ENCODE assay signal across 9 cellular contexts in genomic region chr1:68442822-68443556, GRCh38. TPM values are rescaled to one million over a fixed set of nuclear protein-coding genes. Genes with fewer than 3 reads are reported as not detected.
DNase-seq lines count a peak whose midpoint lies in the region; ATAC-seq, FAIRE-seq and TF ChIP-seq lines count a peak whose summit lies in the region.
"Had no signal": no experiment of that assay in that cellular context is flagged by ENCODE, and none has a peak within 500 bp of the region (broad histone marks: within the 10 kb centered on the region; RNA-seq: fewer than 3 reads in every experiment).

No MANE protein-coding gene starts in this region.

- no peaks in the 10 kb centered on the region for H3K27me3 Mint-ChIP-seq in immature natural killer cell (ENCODE audit: low read depth in 3 of 3)

- H3K9ac ChIP-seq in DND-41 (ENCODE audit: low read depth, low read length): no peak overlapping the region

- H3K36me3 Mint-ChIP-seq in immature natural killer cell: no peaks in the 10 kb centered on the region
- H3K36me3 Mint-ChIP-seq: activated naive CD4-positive, alpha-beta T cell treated with anti-CD3 and anti-CD28 coated beads, Interleukin-2, amount 50 U/mL, for 72 hours had no signal

- no peaks in the 10 kb centered on the region for H3K9me3 ChIP-seq in DND-41 (ENCODE audit: insufficient read depth, low read length, severe bottlenecking)
- no peaks in the 10 kb centered on the region for H3K9me3 ChIP-seq in lower lobe of right lung

- DNase-seq in DND-41 (peak; percentile 13), NCI-H748 (lab: John Stamatoyannopoulos, UW; ENCODE audit: unreplicated experiment) (peak; percentile 57), bronchial epithelial cell (ENCODE audit: low read depth) (peak; percentile 84), lower lobe of right lung (no peak), immature natural killer cell (no peak), activated T-cell treated with anti-CD3 and anti-CD28 coated beads for 4 hours (no peak)

- intact Hi-C loops in lower lobe of right lung (cut with DNase I): no loop called here

- H2AFZ ChIP-seq in DND-41 (ENCODE audit: low read depth, low read length): no peak overlapping the region

- no peak overlapping the region for H3K27ac ChIP-seq in DND-41 (ENCODE audit: low read length)
- H3K27ac ChIP-seq in lower lobe of right lung: no peak overlapping the region

- H3K4me1 ChIP-seq in DND-41 (ENCODE audit: insufficient read depth, low read length) (no peaks in the 10 kb centered on the region), lower lobe of right lung (no peaks in the 10 kb centered on the region)

- no peaks in the 10 kb centered on the region for H3K36me3 ChIP-seq in DND-41 (ENCODE audit: insufficient read depth, low read length)
- H3K36me3 ChIP-seq in bronchial epithelial cell (ENCODE audit: control insufficient read depth, insufficient read depth, low read length): no peaks in the 10 kb centered on the region
- no peaks in the 10 kb centered on the region for H3K36me3 ChIP-seq in lower lobe of right lung

- no peaks in the 10 kb centered on the region for H3K79me2 ChIP-seq in DND-41 (ENCODE audit: insufficient read depth, low read length)

- H3K4me3 Mint-ChIP-seq in immature natural killer cell: no peak overlapping the region

- H3K4me1 Mint-ChIP-seq in immature natural killer cell: no peaks in the 10 kb centered on the region

- ATAC-seq in DND-41 (ENCODE audit: insufficient read depth, low read depth): peak; percentile 66
- ATAC-seq in GM19025 (IDR thresholded peaks at IDR 0.05; ENCODE audit: low read depth, unreplicated experiment): peak; percentile 79
- ATAC-seq in HG03064 (IDR thresholded peaks at IDR 0.05; ENCODE audit: low read depth, unreplicated experiment): peak; percentile 76
- peak; percentile 38 to 59 for ATAC-seq in lower lobe of right lung

- no peak overlapping the region for H3K27ac Mint-ChIP-seq in immature natural killer cell
- H3K27ac Mint-ChIP-seq: activated naive CD4-positive, alpha-beta T cell treated with anti-CD3 and anti-CD28 coated beads, Interleukin-2, amount 50 U/mL, for 72 hours had no signal

- H3K9me3 Mint-ChIP-seq in immature natural killer cell: peaks cover 0 to 7% (median 0%) of the 10 kb centered on the region in 6 donors
- H3K9me3 Mint-ChIP-seq: activated naive CD4-positive, alpha-beta T cell treated with anti-CD3 and anti-CD28 coated beads, Interleukin-2, amount 50 U/mL, for 72 hours had no signal

- FAIRE-seq in bronchial epithelial cell (lab: Jason Lieb, UNC): peak; percentile 79

- no peaks in the 10 kb centered on the region for H3K27me3 ChIP-seq in DND-41 (ENCODE audit: insufficient read depth, low read length, poor library complexity)
- no peaks in the 10 kb centered on the region for H3K27me3 ChIP-seq in bronchial epithelial cell (ENCODE audit: control insufficient read depth, insufficient read depth, low read length)
- no peaks in the 10 kb centered on the region for H3K27me3 ChIP-seq in lower lobe of right lung (ENCODE audit: low read depth)

- no peak overlapping the region for H3K4me2 ChIP-seq in DND-41 (ENCODE audit: insufficient read depth, low read length)

- TF ChIP-seq CTCF in DND-41 (IDR thresholded peaks at IDR 0.05; ENCODE audit: borderline replicate concordance, extremely low read depth, low read length, poor library complexity, severe bottlenecking) (peak; percentile 63), bronchial epithelial cell (IDR thresholded peaks at IDR 0.05; ENCODE audit: insufficient read depth, low read length, severe bottlenecking) (peak; percentile 66), lower lobe of right lung (IDR thresholded peaks at IDR 0.05) (peak; percentile 48)

- H4K20me1 ChIP-seq in DND-41 (ENCODE audit: insufficient read depth, low read length): no peaks in the 10 kb centered on the region

- H3K4me3 ChIP-seq in DND-41 (ENCODE audit: low read depth in 1 of 2, low read length in 2 of 2): no peak overlapping the region
- H3K4me3 ChIP-seq in bronchial epithelial cell (ENCODE audit: low read depth, low read length): no peak overlapping the region
- no peak overlapping the region for H3K4me3 ChIP-seq in lower lobe of right lung

RNA-seq across cellular contexts. Expression of gene RPE65, which starts 6.8 kb away (rescaled TPM):
- total RNA-seq in bronchial epithelial cell (under 0.01 TPM in 1 of 2 replicates, not detected in the other), lower lobe of right lung (not detected)
- polyA plus RNA-seq in immature natural killer cell: not detected
- total RNA-seq: activated naive CD4-positive, alpha-beta T cell treated with anti-CD3 and anti-CD28 coated beads, Interleukin-2, amount 50 U/mL, for 72 hours had no signal

RNA-seq across cellular contexts. Expression of gene DEPDC1, which starts 53.9 kb away (rescaled TPM):
- total RNA-seq in bronchial epithelial cell: 0.26 and 0.38 TPM in 2 replicates
- total RNA-seq in lower lobe of right lung: 1.2 TPM
- under 1 TPM in 2 of 3 donors, not detected in 1; 0.14 to 0.75 TPM for polyA plus RNA-seq in immature natural killer cell

Comparison
In these comparisons a context has a peak if more than half of its experiments do, and no peak if none do; other contexts are left out.
1. DNase-seq: peak in DND-41 (single experiment), NCI-H748 (single experiment) and bronchial epithelial cell (single experiment); none in lower lobe of right lung (single experiment), immature natural killer cell (0 of 3) and activated T-cell treated with anti-CD3 and anti-CD28 coated beads for 4 hours (single experiment).
2. Peak in every context shown above with its lines, with median percentiles within 50 percentile points of each other: ATAC-seq and CTCF ChIP-seq.